19 cellular contexts compared by ENCODE assay signal in genomic region chr5:131214828-131215227, GRCh38. TPM values are rescaled to one million over a fixed set of nuclear protein-coding genes. Genes with fewer than 3 reads are reported as not detected.
A peak's percentile ranks its signal among the peaks of the same experiment; 100 is the strongest.
DNase-seq lines count a peak whose midpoint lies in the region; ATAC-seq, FAIRE-seq and TF ChIP-seq lines count a peak whose summit lies in the region.
"Had no signal": no experiment of that assay in that cellular context is flagged by ENCODE, and none has a peak within 500 bp of the region (broad histone marks: within the 10 kb centered on the region; RNA-seq: fewer than 3 reads in every experiment).

No MANE protein-coding gene starts in this region.

- no peak for TF ChIP-seq CTCF in OCI-LY1 (IDR thresholded peaks at IDR 0.05; ENCODE audit: low read length)
- TF ChIP-seq CTCF in coronary artery (IDR thresholded peaks at IDR 0.05) = no peak

- H3K27me3 Mint-ChIP-seq in stimulated activated naive B cell treated with anti-CD40 and anti-IgM and Interleukin-4, amounts not matched to agents 10 μg/mL and 1 μg/mL and 100 μg/mL, for 72 hours = no peaks in the 10 kb centered on the region
- H3K27me3 Mint-ChIP-seq in immature natural killer cell (ENCODE audit: low read depth in 3 of 3) = peaks cover 0 to 4% (median 1%) of the 10 kb centered on the region in 3 donors
- H3K27me3 Mint-ChIP-seq: effector memory CD8-positive, alpha-beta T cell had no signal

- H3K4me3 ChIP-seq in OCI-LY1 (ENCODE audit: low read depth, low read length, poor library complexity, severe bottlenecking) = peak overlapping the region; percentile 9
- peak overlapping the region; percentile 14 for H3K4me3 ChIP-seq in coronary artery
- H3K4me3 ChIP-seq: SJCRH30 had no signal

- peaks cover 2 to 6% of the 10 kb centered on the region in 2 donors for H3K36me3 Mint-ChIP-seq in stimulated activated naive B cell treated with anti-CD40 and anti-IgM and Interleukin-4, amounts not matched to agents 10 μg/mL and 1 μg/mL and 100 μg/mL, for 72 hours
- H3K36me3 Mint-ChIP-seq in immature natural killer cell = peaks cover 0 to 4% (median 0%) of the 10 kb centered on the region in 3 donors

- H3K4me3 Mint-ChIP-seq in stimulated activated naive B cell treated with anti-CD40 and anti-IgM and Interleukin-4, amounts not matched to agents 10 μg/mL and 1 μg/mL and 100 μg/mL, for 72 hours = no peak overlapping the region
- H3K4me3 Mint-ChIP-seq in immature natural killer cell = no peak overlapping the region
- H3K4me3 Mint-ChIP-seq: effector memory CD8-positive, alpha-beta T cell had no signal

- H3K27ac ChIP-seq in OCI-LY1 (ENCODE audit: low read depth, low read length, poor library complexity, severe bottlenecking) (peak overlapping the region; percentile 59), coronary artery (no peak overlapping the region)
- H3K27ac ChIP-seq: SJCRH30 had no signal

- H3K36me3 ChIP-seq in OCI-LY1 (ENCODE audit: insufficient read depth, low read length) = peaks cover 20% of the 10 kb centered on the region; the same call in 1 of the 2 replicates
- H3K36me3 ChIP-seq: SJCRH30 had no signal

- peak; percentile 49 for FAIRE-seq in GM19239 (lab: Jason Lieb, UNC)
- FAIRE-seq: G401.6 had no signal

- H3K27ac Mint-ChIP-seq in stimulated activated naive B cell treated with anti-CD40 and anti-IgM and Interleukin-4, amounts not matched to agents 10 μg/mL and 1 μg/mL and 100 μg/mL, for 72 hours = peak overlapping the region; percentile 42
- H3K27ac Mint-ChIP-seq in immature natural killer cell = peak overlapping the region in 1 of 6 donors; percentile 25

- H3K9me3 Mint-ChIP-seq in stimulated activated naive B cell treated with anti-CD40 and anti-IgM and Interleukin-4, amounts not matched to agents 10 μg/mL and 1 μg/mL and 100 μg/mL, for 72 hours = peaks cover 0 to 2% of the 10 kb centered on the region in 2 donors
- H3K9me3 Mint-ChIP-seq in immature natural killer cell = no peaks in the 10 kb centered on the region
- H3K9me3 Mint-ChIP-seq: effector memory CD8-positive, alpha-beta T cell had no signal

- no peak for ATAC-seq in stimulated activated naive B cell treated with anti-CD40 and anti-IgM and Interleukin-4, amounts not matched to agents 10 μg/mL and 1 μg/mL and 100 μg/mL, for 72 hours (replicated peaks)
- ATAC-seq: activated CD4-positive, CD25-positive, alpha-beta regulatory T cell treated with anti-CD3 and anti-CD28 coated beads, Interleukin-2, amount 50 U/mL, for 24 hours; effector memory CD8-positive, alpha-beta T cell; left lobe of liver; Panc1 had no signal

- peak overlapping the region; percentile 52 for H3K4me2 ChIP-seq in OCI-LY1 (ENCODE audit: low read length)

- peaks cover 85% of the 10 kb centered on the region for H3K79me2 ChIP-seq in OCI-LY1 (ENCODE audit: insufficient read depth, low read length)

- peaks cover 37 to 79% of the 10 kb centered on the region in 2 donors for H3K4me1 Mint-ChIP-seq in stimulated activated naive B cell treated with anti-CD40 and anti-IgM and Interleukin-4, amounts not matched to agents 10 μg/mL and 1 μg/mL and 100 μg/mL, for 72 hours
- peaks cover 19 to 29% of the 10 kb centered on the region in 2 donors for H3K4me1 Mint-ChIP-seq in immature natural killer cell

- no peaks in the 10 kb centered on the region for H3K9me3 ChIP-seq in OCI-LY1 (ENCODE audit: low read length)
- H3K9me3 ChIP-seq: SJCRH30 had no signal

- H3K9me2 ChIP-seq in OCI-LY1 (ENCODE audit: low read depth, low read length) = no peaks in the 10 kb centered on the region

- no peak overlapping the region for H2AFZ ChIP-seq in OCI-LY1 (ENCODE audit: low read length)

- DNase-seq in GM19239 (ENCODE audit: insufficient read length, low spot score) = no peak
- DNase-seq in coronary artery (ENCODE audit: low spot score) = no peak
- DNase-seq in stimulated activated naive B cell treated with anti-CD40 and anti-IgM and Interleukin-4, amounts not matched to agents 10 μg/mL and 1 μg/mL and 100 μg/mL, for 72 hours = no peak
- no peak for DNase-seq in immature natural killer cell
- DNase-seq in NCI-H510A treated with DMSO at 0.1 percent for 48 hours (lab: John Stamatoyannopoulos, UW) = no peak
- DNase-seq in D341Med (ENCODE audit: low spot score) = no peak
- DNase-seq: caudate nucleus; effector memory CD8-positive, alpha-beta T cell; glutamatergic neuron; NCI-H1436; NCI-H2171 treated with DMSO at 0.1 percent for 48 hours; NCI-H774; occipital lobe; SJCRH30 had no signal

- peak overlapping the region; percentile 14; the same call in 1 of the 2 replicates for H3K9ac ChIP-seq in OCI-LY1 (ENCODE audit: low read length)

- H4K20me1 ChIP-seq in OCI-LY1 (ENCODE audit: insufficient read depth, low read length) = no peaks in the 10 kb centered on the region

- no peaks in the 10 kb centered on the region for H3F3A ChIP-seq in OCI-LY1 (ENCODE audit: insufficient read depth, low read length)

- H3K27me3 ChIP-seq in OCI-LY1 (ENCODE audit: insufficient read depth, low read length) = no peaks in the 10 kb centered on the region
- H3K27me3 ChIP-seq: SJCRH30 had no signal

- H3K4me1 ChIP-seq in OCI-LY1 (ENCODE audit: insufficient read depth, low read length, severe bottlenecking) = peaks cover 61% of the 10 kb centered on the region
- H3K4me1 ChIP-seq: SJCRH30 had no signal

RNA-seq across cellular contexts. Expression of gene LYRM7, which starts 44.1 kb away (rescaled TPM):
- polyA plus RNA-seq in immature natural killer cell = 1 to 10 TPM; 5.0 to 8.7 (median 6.7) TPM

RNA-seq across cellular contexts. Expression of gene CDC42SE2, which starts 49.0 kb away (rescaled TPM):
- polyA plus RNA-seq in immature natural killer cell = 100 to 1,000 TPM; 296 to 536 (median 342) TPM

RNA-seq across cellular contexts. Expression of gene HINT1, which starts 49.8 kb away (rescaled TPM):
- polyA plus RNA-seq in immature natural killer cell = 100 to 1,000 TPM; 258 to 473 (median 272) TPM
